ENCODE assay signal across 1 cellular context in genomic region chr3:122590581-122590980, GRCh38.
TF ChIP-seq lines count a peak whose summit lies in the region.

No MANE protein-coding gene starts in this region.

TF ChIP-seq in GM23338, 12 proteins besides CTCF, POLR2A, EP300 and RAD21:
- TF ChIP-seq STAT1 (IDR thresholded peaks at IDR 0.05; ENCODE audit: unreplicated experiment) (no peak), POLR2AphosphoS5 (IDR thresholded peaks at IDR 0.05; ENCODE audit: low read depth) (no peak), ZNF462 (CRISPR knock-in tag; IDR thresholded peaks at IDR 0.05) (no peak), ZNF114 (CRISPR knock-in tag; IDR thresholded peaks at IDR 0.05) (no peak), ZNF331 (CRISPR knock-in tag; IDR thresholded peaks at IDR 0.05; ENCODE audit: low read depth) (no peak), CREB1 (CRISPR knock-in tag; IDR thresholded peaks at IDR 0.05; ENCODE audit: low read depth) (no peak), REST (IDR thresholded peaks at IDR 0.05; ENCODE audit: unreplicated experiment) (no peak), JUNB (IDR thresholded peaks at IDR 0.05; ENCODE audit: unreplicated experiment) (no peak), ETS1 (IDR thresholded peaks at IDR 0.05) (no peak)
